Comparison of ENCODE assay signal across 10 cellular contexts in genomic region chr9:137972355-137972987, GRCh38.
"Had no signal": no experiment of that assay in that cellular context is flagged by ENCODE, and none has a peak within 500 bp of the region (broad histone marks: within the 10 kb centered on the region; RNA-seq: fewer than 3 reads in every experiment).

No MANE protein-coding gene starts in this region.

- ATAC-seq: activated CD4-positive, CD25-positive, alpha-beta regulatory T cell treated with anti-CD3 and anti-CD28 coated beads, Interleukin-2, amount 50 U/mL, for 24 hours; pancreas had no signal

- H3K27me3 ChIP-seq: pancreas, thyroid gland had no signal

- H3K4me3 ChIP-seq: pancreas, thyroid gland had no signal

- H3K27ac Mint-ChIP-seq: T-helper 2 cell treated with Interferon-gamma antibody and Interleukin-4, amounts not matched to agents 5 μg/mL and 100 μg/mL, for 36 hours had no signal

- H3K4me3 Mint-ChIP-seq: T-helper 2 cell treated with Interferon-gamma antibody and Interleukin-4, amounts not matched to agents 5 μg/mL and 100 μg/mL, for 36 hours had no signal

- H3K9me3 Mint-ChIP-seq: T-helper 2 cell treated with Interferon-gamma antibody and Interleukin-4, amounts not matched to agents 5 μg/mL and 100 μg/mL, for 36 hours had no signal

- H3K4me1 ChIP-seq: pancreas, thyroid gland had no signal

- H3K36me3 ChIP-seq: pancreas, thyroid gland had no signal

- H3K9me3 ChIP-seq: pancreas, thyroid gland had no signal

- H3K27ac ChIP-seq: pancreas, thyroid gland had no signal

- DNase-seq: activated naive CD4-positive, alpha-beta T cell treated with Interleukin-2 at 50 U/mL for 16 hours; central memory CD4-positive, alpha-beta T cell; erythroblast; mesendoderm; small intestine; SW 1271; thyroid gland had no signal
